1 cellular context compared by ENCODE assay signal in genomic region chr2:35415282-35415681, GRCh38.
TF ChIP-seq lines count a peak whose summit lies in the region.

No MANE protein-coding gene starts in this region.

TF ChIP-seq in SK-N-SH, 30 proteins besides CTCF, POLR2A, EP300 and RAD21 (continued from another document):
- no peak for TF ChIP-seq REST (IDR thresholded peaks at IDR 0.05; ENCODE audit: low read depth, low read length)
- TF ChIP-seq, protein P1, sequence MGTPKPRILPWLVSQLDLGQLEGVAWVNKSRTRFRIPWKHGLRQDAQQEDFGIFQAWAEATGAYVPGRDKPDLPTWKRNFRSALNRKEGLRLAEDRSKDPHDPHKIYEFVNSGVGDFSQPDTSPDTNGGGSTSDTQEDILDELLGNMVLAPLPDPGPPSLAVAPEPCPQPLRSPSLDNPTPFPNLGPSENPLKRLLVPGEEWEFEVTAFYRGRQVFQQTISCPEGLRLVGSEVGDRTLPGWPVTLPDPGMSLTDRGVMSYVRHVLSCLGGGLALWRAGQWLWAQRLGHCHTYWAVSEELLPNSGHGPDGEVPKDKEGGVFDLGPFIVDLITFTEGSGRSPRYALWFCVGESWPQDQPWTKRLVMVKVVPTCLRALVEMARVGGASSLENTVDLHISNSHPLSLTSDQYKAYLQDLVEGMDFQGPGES (IDR thresholded peaks at IDR 0.05; ENCODE audit: low read depth, low read length) = no peak
- TF ChIP-seq EZH2phosphoT487 (IDR thresholded peaks at IDR 0.05; ENCODE audit: borderline replicate concordance, low read depth) = no peak
- TF ChIP-seq GATA2 (CRISPR knock-in tag; IDR thresholded peaks at IDR 0.05) = no peak
- TF ChIP-seq NRF1 (IDR thresholded peaks at IDR 0.05; ENCODE audit: low read depth, low read length) = no peak
- no peak for TF ChIP-seq RXRA (IDR thresholded peaks at IDR 0.05; ENCODE audit: borderline replicate concordance, low read depth)
- TF ChIP-seq FOSL2 (IDR thresholded peaks at IDR 0.05; ENCODE audit: borderline replicate concordance, low read depth) = no peak
- no peak for TF ChIP-seq GABPA (IDR thresholded peaks at IDR 0.05; ENCODE audit: low read depth)
- no peak for TF ChIP-seq POLR2AphosphoS5 (IDR thresholded peaks at IDR 0.05; ENCODE audit: low read depth, low read length)
